20 cellular contexts compared by ENCODE assay signal in genomic region chr7:152133804-152134203, GRCh38.
DNase-seq lines count a peak whose midpoint lies in the region; ATAC-seq, FAIRE-seq and TF ChIP-seq lines count a peak whose summit lies in the region.
"Had no signal": no experiment of that assay in that cellular context is flagged by ENCODE, and none has a peak within 500 bp of the region (broad histone marks: within the 10 kb centered on the region; RNA-seq: fewer than 3 reads in every experiment).

No MANE protein-coding gene starts in this region.

- ATAC-seq in stimulated activated effector memory CD8-positive, alpha-beta T cell treated with anti-CD3 and anti-CD28 coated beads, Interleukin-12 subunit alpha, Interleukin-12 subunit beta, amount 100 ng/mL, for 72 hours, result no peak

- H3K27ac ChIP-seq in small intestine (ENCODE audit: low read depth in 1 of 2, low read length in 1 of 2) (no peak overlapping the region), sigmoid colon (no peak overlapping the region)
- H3K27ac ChIP-seq: SK-N-MC had no signal

- intact Hi-C loops in activated CD4-positive, alpha-beta memory T cell treated with anti-CD3 and anti-CD28 coated beads for 36 hours (cut with micrococcal nuclease), result no loop called here
- intact Hi-C loops in sigmoid colon (cut with DNase I), result loop anchor here (10.0 kb wide), 1 partner anchor 259 kb away; the partner anchor contains the start of gene PRKAG2

- no peaks in the 10 kb centered on the region for H3K4me1 Mint-ChIP-seq in activated T-cell treated with anti-CD3 and anti-CD28 coated beads, Interleukin-2, amount 50 U/mL, for 24 hours (ENCODE audit: low read depth)
- no peaks in the 10 kb centered on the region for H3K4me1 Mint-ChIP-seq in activated CD4-positive, alpha-beta memory T cell treated with anti-CD3 and anti-CD28 coated beads for 36 hours (ENCODE audit: low read depth)
- H3K4me1 Mint-ChIP-seq in glutamatergic neuron (ENCODE audit: low read depth, unreplicated experiment), result no peaks in the 10 kb centered on the region
- H3K4me1 Mint-ChIP-seq in stimulated activated effector memory CD8-positive, alpha-beta T cell treated with anti-CD3 and anti-CD28 coated beads, Interleukin-12 subunit alpha, Interleukin-12 subunit beta, amount 100 ng/mL, for 72 hours, result peaks cover 13% of the 10 kb centered on the region

- no peak overlapping the region for H3K4me3 ChIP-seq in small intestine (ENCODE audit: low read depth in 1 of 2, low read length in 2 of 2)
- no peak overlapping the region for H3K4me3 ChIP-seq in sigmoid colon
- H3K4me3 ChIP-seq: SK-N-MC had no signal

- H3K36me3 ChIP-seq in small intestine (ENCODE audit: control insufficient read depth in 2 of 2, insufficient read depth in 2 of 2, low read length in 2 of 2), result peaks cover 14 to 20% of the 10 kb centered on the region in 2 donors
- H3K36me3 ChIP-seq in sigmoid colon, result peaks cover 6 to 62% (median 29%) of the 10 kb centered on the region in 4 donors

- no peak for FAIRE-seq in small intestine (lab: Jason Lieb, UNC)

- CTCF ChIA-PET in activated CD4-positive, alpha-beta memory T cell treated with anti-CD3 and anti-CD28 coated beads for 36 hours (lab: Charles Lee), result interaction anchor here (1.0 kb wide), 1 partner anchor 11 kb away, joined by 3 read pairs; no protein-coding TSS in a partner anchor

- no peak overlapping the region for H3K4me3 Mint-ChIP-seq in activated T-cell treated with anti-CD3 and anti-CD28 coated beads, Interleukin-2, amount 50 U/mL, for 24 hours
- no peak overlapping the region for H3K4me3 Mint-ChIP-seq in activated CD4-positive, alpha-beta memory T cell treated with anti-CD3 and anti-CD28 coated beads for 36 hours
- H3K4me3 Mint-ChIP-seq in glutamatergic neuron (ENCODE audit: unreplicated experiment), result no peak overlapping the region
- no peak overlapping the region for H3K4me3 Mint-ChIP-seq in stimulated activated effector memory CD8-positive, alpha-beta T cell treated with anti-CD3 and anti-CD28 coated beads, Interleukin-12 subunit alpha, Interleukin-12 subunit beta, amount 100 ng/mL, for 72 hours

- H3K27me3 Mint-ChIP-seq in activated T-cell treated with anti-CD3 and anti-CD28 coated beads, Interleukin-2, amount 50 U/mL, for 24 hours, result no peaks in the 10 kb centered on the region
- H3K27me3 Mint-ChIP-seq in activated CD4-positive, alpha-beta memory T cell treated with anti-CD3 and anti-CD28 coated beads for 36 hours, result no peaks in the 10 kb centered on the region
- peaks cover 12% of the 10 kb centered on the region for H3K27me3 Mint-ChIP-seq in glutamatergic neuron (ENCODE audit: unreplicated experiment)
- H3K27me3 Mint-ChIP-seq: IgD-negative memory B cell had no signal

- no peaks in the 10 kb centered on the region for H3K9me3 ChIP-seq in small intestine (ENCODE audit: control insufficient read depth, low read depth)
- no peaks in the 10 kb centered on the region for H3K9me3 ChIP-seq in sigmoid colon

- H3K4me1 ChIP-seq in small intestine (ENCODE audit: control insufficient read depth in 2 of 2, insufficient read depth in 1 of 2, low read depth in 1 of 2, low read length in 1 of 2), result peaks cover 0 to 2% of the 10 kb centered on the region in 2 donors
- H3K4me1 ChIP-seq in sigmoid colon, result peaks cover 0 to 24% (median 18%) of the 10 kb centered on the region in 4 donors

- POLR2A ChIA-PET in activated CD4-positive, alpha-beta memory T cell treated with anti-CD3 and anti-CD28 coated beads for 36 hours (lab: Charles Lee), result no interaction called here

- no peaks in the 10 kb centered on the region for H3K9me3 Mint-ChIP-seq in activated T-cell treated with anti-CD3 and anti-CD28 coated beads, Interleukin-2, amount 50 U/mL, for 24 hours
- no peaks in the 10 kb centered on the region for H3K9me3 Mint-ChIP-seq in activated CD4-positive, alpha-beta memory T cell treated with anti-CD3 and anti-CD28 coated beads for 36 hours
- peaks cover 19% of the 10 kb centered on the region for H3K9me3 Mint-ChIP-seq in glutamatergic neuron (ENCODE audit: unreplicated experiment)
- H3K9me3 Mint-ChIP-seq in stimulated activated effector memory CD8-positive, alpha-beta T cell treated with anti-CD3 and anti-CD28 coated beads, Interleukin-12 subunit alpha, Interleukin-12 subunit beta, amount 100 ng/mL, for 72 hours, result no peaks in the 10 kb centered on the region
- H3K9me3 Mint-ChIP-seq: IgD-negative memory B cell had no signal

- H3K27ac Mint-ChIP-seq in activated T-cell treated with anti-CD3 and anti-CD28 coated beads, Interleukin-2, amount 50 U/mL, for 24 hours, result peak overlapping the region; percentile 74
- H3K27ac Mint-ChIP-seq in activated CD4-positive, alpha-beta memory T cell treated with anti-CD3 and anti-CD28 coated beads for 36 hours, result peak overlapping the region; percentile 42
- H3K27ac Mint-ChIP-seq in glutamatergic neuron (ENCODE audit: unreplicated experiment), result peak overlapping the region; percentile 18
- peak overlapping the region; percentile 62 for H3K27ac Mint-ChIP-seq in stimulated activated effector memory CD8-positive, alpha-beta T cell treated with anti-CD3 and anti-CD28 coated beads, Interleukin-12 subunit alpha, Interleukin-12 subunit beta, amount 100 ng/mL, for 72 hours

- TF ChIP-seq CTCF in glutamatergic neuron (IDR thresholded peaks at IDR 0.05; ENCODE audit: partially characterized antibody, unreplicated experiment) (no peak), sigmoid colon (IDR thresholded peaks at IDR 0.05) (no peak)

- DNase-seq in activated T-cell treated with anti-CD3 and anti-CD28 coated beads, Interleukin-2, amount 50 U/mL, for 24 hours, result no peak
- DNase-seq in activated T-cell treated with anti-CD3 and anti-CD28 coated beads for 4 hours (no peak), glutamatergic neuron (no peak), DMS 273 treated with DMSO at 0.1 percent for 48 hours (lab: John Stamatoyannopoulos, UW) (no peak), small intestine (no peak), sigmoid colon (no peak)
- DNase-seq in activated CD4-positive, alpha-beta memory T cell treated with anti-CD3 and anti-CD28 coated beads for 36 hours, result no peak
- no peak for DNase-seq in stimulated activated effector memory CD8-positive, alpha-beta T cell treated with anti-CD3 and anti-CD28 coated beads, Interleukin-12 subunit alpha, Interleukin-12 subunit beta, amount 100 ng/mL, for 72 hours (ENCODE audit: low spot score in 2 of 2)
- DNase-seq: activated CD4-positive, alpha-beta T cell treated with anti-CD3 and anti-CD28 coated beads for 1 hour; activated gamma-delta T cell treated with Interleukin-2 at 50 U/mL for 16 hours; caudate nucleus; foreskin fibroblast; hippocampal formation; islet precursor cell; NCI-H1417 treated with DMSO at 0.1 percent for 48 hours; NCI-H524; RPMI8226; stimulated activated naive CD4-positive, alpha-beta T cell had no signal

- no peak for TF ChIP-seq EP300 in sigmoid colon (IDR thresholded peaks at IDR 0.05)

- 92 to 98% (median 95%) methylated on average over 11 to 13 of the region's 13 CpGs for WGBS in small intestine, 3 donors
- 91 to 96% methylated on average over 13 of the region's 13 CpGs for WGBS in sigmoid colon, 2 donors

- TF ChIP-seq POLR2A in sigmoid colon (IDR thresholded peaks at IDR 0.05), result no peak

- no peaks in the 10 kb centered on the region for H3K27me3 ChIP-seq in small intestine (ENCODE audit: control insufficient read depth in 2 of 2, insufficient read depth in 2 of 2, low read length in 2 of 2)
- no peaks in the 10 kb centered on the region for H3K27me3 ChIP-seq in sigmoid colon

- peaks cover 82% of the 10 kb centered on the region for H3K36me3 Mint-ChIP-seq in activated T-cell treated with anti-CD3 and anti-CD28 coated beads, Interleukin-2, amount 50 U/mL, for 24 hours (ENCODE audit: low read depth)
- peaks cover 20% of the 10 kb centered on the region for H3K36me3 Mint-ChIP-seq in activated CD4-positive, alpha-beta memory T cell treated with anti-CD3 and anti-CD28 coated beads for 36 hours
- H3K36me3 Mint-ChIP-seq in glutamatergic neuron (ENCODE audit: unreplicated experiment), result peaks cover 4% of the 10 kb centered on the region
- peaks cover 77% of the 10 kb centered on the region for H3K36me3 Mint-ChIP-seq in stimulated activated effector memory CD8-positive, alpha-beta T cell treated with anti-CD3 and anti-CD28 coated beads, Interleukin-12 subunit alpha, Interleukin-12 subunit beta, amount 100 ng/mL, for 72 hours

Comparison
In these comparisons a context has a peak if more than half of its experiments do, and no peak if none do; other contexts are left out.
1. H3K27ac Mint-ChIP-seq: peak in every context shown above with its lines; median percentile 74 in activated T-cell treated with anti-CD3 and anti-CD28 coated beads, Interleukin-2, amount 50 U/mL, for 24 hours; 62 in stimulated activated effector memory CD8-positive, alpha-beta T cell treated with anti-CD3 and anti-CD28 coated beads, Interleukin-12 subunit alpha, Interleukin-12 subunit beta, amount 100 ng/mL, for 72 hours; 42 in activated CD4-positive, alpha-beta memory T cell treated with anti-CD3 and anti-CD28 coated beads for 36 hours; 18 in glutamatergic neuron.